ENCODE assay signal across 8 cellular contexts in the genomic region with DNA sequence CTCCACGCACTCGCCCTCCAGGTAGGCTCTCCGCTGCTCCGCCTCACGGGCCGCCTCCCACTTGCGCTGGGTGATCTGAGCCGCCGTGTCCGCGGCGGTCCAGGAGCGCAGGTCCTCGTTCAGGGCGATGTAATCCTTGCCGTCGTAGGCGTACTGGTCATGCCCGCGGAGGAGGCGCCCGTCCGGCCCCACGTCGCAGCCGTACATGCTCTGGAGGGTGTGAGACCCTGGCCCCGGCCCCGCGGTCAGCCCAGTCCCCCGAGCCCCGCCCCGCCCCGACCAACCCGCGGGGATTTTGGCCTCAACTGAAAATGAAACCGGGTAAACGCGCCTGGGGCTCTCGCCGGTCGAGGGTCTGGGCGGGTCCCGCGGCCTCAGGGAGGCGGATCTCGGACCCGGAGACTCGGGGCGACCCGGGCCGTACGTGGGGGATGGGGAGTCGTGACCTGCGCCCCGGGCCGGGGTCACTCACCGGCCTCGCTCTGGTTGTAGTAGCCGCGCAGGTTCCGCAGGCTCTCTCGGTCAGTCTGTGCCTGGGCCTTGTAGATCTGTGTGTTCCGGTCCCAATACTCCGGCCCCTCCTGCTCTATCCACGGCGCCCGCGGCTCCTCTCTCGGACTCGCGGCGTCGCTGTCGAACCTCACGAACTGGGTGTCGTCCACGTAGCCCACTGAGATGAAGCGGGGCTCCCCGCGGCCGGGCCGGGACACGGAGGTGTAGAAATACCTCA. TPM values are rescaled to one million over a fixed set of nuclear protein-coding genes. Genes with fewer than 3 reads are reported as not detected.
DNase-seq lines count a peak whose midpoint lies in the region; ATAC-seq and TF ChIP-seq lines count a peak whose summit lies in the region.

No MANE protein-coding gene starts in this region.

- H3K4me3 Mint-ChIP-seq in Calu3 (ENCODE audit: low read depth, unreplicated experiment): peak overlapping the region; percentile 80

- H3K4me1 ChIP-seq in mucosa of stomach (ENCODE audit: control insufficient read depth, insufficient read depth, low read length): peaks cover 19% of the 10 kb centered on the region
- H3K4me1 ChIP-seq in upper lobe of right lung: peaks cover 9% of the 10 kb centered on the region

- no peak overlapping the region for H3K27ac ChIP-seq in WERI-Rb-1
- peak overlapping the region; percentile 72 for H3K27ac ChIP-seq in upper lobe of right lung

- BruUV-seq in Calu3 (replicated peaks; lab: Mats Ljungman, UMichigan): no TSS peak

- H3K9me3 ChIP-seq in WERI-Rb-1 (ENCODE audit: severe bottlenecking): peaks cover 9% of the 10 kb centered on the region
- H3K9me3 ChIP-seq in mucosa of stomach (ENCODE audit: control insufficient read depth, low read length): no peaks in the 10 kb centered on the region
- H3K9me3 ChIP-seq in upper lobe of right lung: no peaks in the 10 kb centered on the region

- peaks cover 3% of the 10 kb centered on the region for H3K9me3 Mint-ChIP-seq in Calu3 (ENCODE audit: low read depth, unreplicated experiment)

- H3K36me3 Mint-ChIP-seq in Calu3 (ENCODE audit: insufficient read depth, unreplicated experiment): peaks cover 37% of the 10 kb centered on the region

- peaks cover 66% of the 10 kb centered on the region for H3K27me3 Mint-ChIP-seq in Calu3 (ENCODE audit: unreplicated experiment)

- ATAC-seq in HG02642 (IDR thresholded peaks at IDR 0.05; ENCODE audit: poor library complexity, unreplicated experiment): peak; percentile 34
- peak; percentile 53 for ATAC-seq in upper lobe of right lung
- no peak for ATAC-seq in HG02885 (IDR thresholded peaks at IDR 0.05; ENCODE audit: poor library complexity, unreplicated experiment)
- no peak for ATAC-seq in GM19467 (IDR thresholded peaks at IDR 0.05; ENCODE audit: unreplicated experiment)

- no peak for TF ChIP-seq CTCF in Calu3 (IDR thresholded peaks at IDR 0.05; ENCODE audit: unreplicated experiment)
- TF ChIP-seq CTCF in WERI-Rb-1 (IDR thresholded peaks at IDR 0.05; ENCODE audit: low read depth, low read length): peak; percentile 26; the same call in 1 of the 2 replicates
- no peak for TF ChIP-seq CTCF in upper lobe of right lung (IDR thresholded peaks at IDR 0.05)

- no peaks in the 10 kb centered on the region for H3K4me1 Mint-ChIP-seq in Calu3 (ENCODE audit: low read depth, unreplicated experiment)

- H3K27ac Mint-ChIP-seq in Calu3 (ENCODE audit: unreplicated experiment): peak overlapping the region; percentile 75

- peak; percentile 54 for DNase-seq in Calu3
- DNase-seq in WERI-Rb-1: peak; percentile 52
- DNase-seq in ecto neural progenitor cell (ENCODE audit: low spot score): peak; percentile 58
- peak; percentile 77 for DNase-seq in upper lobe of right lung

- CTCF ChIA-PET in Calu3 (lab: Charles Lee): no interaction called here

- intact Hi-C loops in Calu3 (cut with micrococcal nuclease; ENCODE audit: unreplicated experiment) (no loop called here), upper lobe of right lung (cut with DNase I) (no loop called here)

- H3K4me3 ChIP-seq in WERI-Rb-1 (ENCODE audit: low read depth, low read length) (peak overlapping the region; percentile 57), mucosa of stomach (ENCODE audit: low read length) (peak overlapping the region; percentile 33), upper lobe of right lung (peak overlapping the region; percentile 67)

- H3K9ac ChIP-seq in mucosa of stomach (ENCODE audit: low read length): peak overlapping the region; percentile 99

- H3K27me3 ChIP-seq in WERI-Rb-1 (ENCODE audit: insufficient read depth, low read depth, severe bottlenecking): peaks cover 53% of the 10 kb centered on the region
- no peaks in the 10 kb centered on the region for H3K27me3 ChIP-seq in mucosa of stomach (ENCODE audit: control insufficient read depth, insufficient read depth, low read length)
- no peaks in the 10 kb centered on the region for H3K27me3 ChIP-seq in upper lobe of right lung

- no peaks in the 10 kb centered on the region for H3K36me3 ChIP-seq in WERI-Rb-1
- H3K36me3 ChIP-seq in mucosa of stomach (ENCODE audit: control insufficient read depth, insufficient read depth, low read length): peaks cover 26% of the 10 kb centered on the region
- H3K36me3 ChIP-seq in upper lobe of right lung: peaks cover 25% of the 10 kb centered on the region

RNA-seq across cellular contexts. Expression of a gene that starts 0.6 kb away (rescaled TPM):
- total RNA-seq in Calu3 (2022): 1,078 and 2,594 TPM in 2 replicates
- total RNA-seq in upper lobe of right lung: 2,632 TPM

RNA-seq across cellular contexts. Expression of a gene that starts 47.0 kb away (rescaled TPM):
- 70.2 and 77.1 TPM in 2 replicates for total RNA-seq in Calu3 (2022)
- total RNA-seq in upper lobe of right lung: 36.6 TPM

Comparison
In these comparisons a context has a peak if more than half of its experiments do, and no peak if none do; other contexts are left out.
1. ATAC-seq: peak in HG02642 (single experiment) and upper lobe of right lung (single experiment); none in HG02885 (single experiment) and GM19467 (single experiment).
2. Peak in every context shown above with its lines, with median percentiles within 50 percentile points of each other: DNase-seq and H3K4me3 ChIP-seq.